9 cellular contexts compared by ENCODE assay signal in the genomic region with DNA sequence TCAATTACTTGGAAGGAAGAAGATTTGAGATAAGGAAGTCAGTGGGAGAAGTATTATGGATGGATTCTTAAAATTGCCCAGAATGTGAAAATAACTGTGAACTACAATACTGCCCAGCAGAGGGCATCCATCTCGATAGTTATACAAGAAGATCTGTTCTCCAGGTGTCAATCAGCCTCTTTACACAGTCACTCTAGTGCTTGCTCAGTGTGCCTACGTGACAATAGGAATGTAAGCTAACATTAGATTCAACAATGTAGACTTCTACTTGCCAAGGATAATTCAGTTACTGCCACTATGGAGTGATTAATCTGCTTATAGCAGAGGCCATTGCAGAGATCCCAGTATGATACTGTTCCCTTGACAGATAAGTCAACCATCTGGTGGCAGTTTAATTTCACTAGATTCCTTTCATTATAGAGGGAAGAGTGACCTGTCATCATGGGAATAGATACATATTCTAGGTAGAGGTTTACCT. TPM values are rescaled to one million over a fixed set of nuclear protein-coding genes. Genes with fewer than 3 reads are reported as not detected.
A peak's percentile ranks its signal among the peaks of the same experiment; 100 is the strongest.
DNase-seq lines count a peak whose midpoint lies in the region; ATAC-seq and TF ChIP-seq lines count a peak whose summit lies in the region.
"Had no signal": no experiment of that assay in that cellular context is flagged by ENCODE, and none has a peak within 500 bp of the region (broad histone marks: within the 10 kb centered on the region; RNA-seq: fewer than 3 reads in every experiment).

No MANE protein-coding gene starts in this region.

- DNase-seq in DMS79 (lab: John Stamatoyannopoulos, UW) (peak; percentile 22), NCI-H1105 (lab: John Stamatoyannopoulos, UW) (peak; percentile 65), SK-MEL-5 (ENCODE audit: low read depth, low spot score) (peak; percentile 64), coronary artery (ENCODE audit: low spot score) (no peak), mesothelial cell of epicardium (ENCODE audit: low spot score in 2 of 2, unreplicated experiment in 2 of 2) (no peak), UCSD-AML1 (lab: John Stamatoyannopoulos, UW; ENCODE audit: unreplicated experiment) (no peak)
- no peak for DNase-seq in activated T-helper 2 cell treated with anti-CD3 and anti-CD28 coated beads, Interferon-gamma antibody, Interleukin-2, Interleukin-4, amounts not matched to agents 10 μg/mL and 5 μg/mL and 100 μg/mL, durations not matched to agents 14 hours and 24 hours and 36 hours (ENCODE audit: low spot score)
- DNase-seq: right cardiac atrium had no signal

- peaks cover 4% of the 10 kb centered on the region for H3K9me3 Mint-ChIP-seq in mesothelial cell of epicardium
- no peaks in the 10 kb centered on the region for H3K9me3 Mint-ChIP-seq in activated T-helper 2 cell treated with anti-CD3 and anti-CD28 coated beads, Interferon-gamma antibody, Interleukin-2, Interleukin-4, amounts not matched to agents 10 μg/mL and 5 μg/mL and 100 μg/mL, durations not matched to agents 14 hours and 24 hours and 36 hours

- no peak overlapping the region for H3K4me3 ChIP-seq in coronary artery

- peak; percentile 80 for ATAC-seq in GM21390 (IDR thresholded peaks at IDR 0.05; ENCODE audit: unreplicated experiment)

- peaks cover 1% of the 10 kb centered on the region for H3K4me1 Mint-ChIP-seq in mesothelial cell of epicardium
- H3K4me1 Mint-ChIP-seq in activated T-helper 2 cell treated with anti-CD3 and anti-CD28 coated beads, Interferon-gamma antibody, Interleukin-2, Interleukin-4, amounts not matched to agents 10 μg/mL and 5 μg/mL and 100 μg/mL, durations not matched to agents 14 hours and 24 hours and 36 hours (ENCODE audit: low read depth): peaks cover 12% of the 10 kb centered on the region

- H3K27ac ChIP-seq in coronary artery: no peak overlapping the region

- H3K4me3 Mint-ChIP-seq in mesothelial cell of epicardium: no peak overlapping the region
- no peak overlapping the region for H3K4me3 Mint-ChIP-seq in activated T-helper 2 cell treated with anti-CD3 and anti-CD28 coated beads, Interferon-gamma antibody, Interleukin-2, Interleukin-4, amounts not matched to agents 10 μg/mL and 5 μg/mL and 100 μg/mL, durations not matched to agents 14 hours and 24 hours and 36 hours (ENCODE audit: low read depth)

- TF ChIP-seq CTCF in coronary artery (IDR thresholded peaks at IDR 0.05) (peak; percentile 41), mesothelial cell of epicardium (IDR thresholded peaks at IDR 0.05; ENCODE audit: unreplicated experiment) (peak; percentile 40)

- intact Hi-C loops in activated T-helper 2 cell treated with anti-CD3 and anti-CD28 coated beads, Interferon-gamma antibody, Interleukin-2, Interleukin-4, amounts not matched to agents 10 μg/mL and 5 μg/mL and 100 μg/mL, durations not matched to agents 14 hours and 24 hours and 36 hours (cut with micrococcal nuclease): loop anchor here (1.0 to 5.0 kb wide), 3 partner anchors 169 to 317 kb away; no protein-coding TSS in a partner anchor

- no peak overlapping the region for H3K27ac Mint-ChIP-seq in mesothelial cell of epicardium
- H3K27ac Mint-ChIP-seq in activated T-helper 2 cell treated with anti-CD3 and anti-CD28 coated beads, Interferon-gamma antibody, Interleukin-2, Interleukin-4, amounts not matched to agents 10 μg/mL and 5 μg/mL and 100 μg/mL, durations not matched to agents 14 hours and 24 hours and 36 hours: no peak overlapping the region

- H3K36me3 Mint-ChIP-seq in mesothelial cell of epicardium: peaks cover 3% of the 10 kb centered on the region
- no peaks in the 10 kb centered on the region for H3K36me3 Mint-ChIP-seq in activated T-helper 2 cell treated with anti-CD3 and anti-CD28 coated beads, Interferon-gamma antibody, Interleukin-2, Interleukin-4, amounts not matched to agents 10 μg/mL and 5 μg/mL and 100 μg/mL, durations not matched to agents 14 hours and 24 hours and 36 hours (ENCODE audit: low read depth)

- in situ Hi-C loops in SK-MEL-5 (cut with HindIII; ENCODE audit: low pct_unique_long_range_greater_than_20kb, low sequenced_read_pairs): no loop called here

- H3K27me3 Mint-ChIP-seq in mesothelial cell of epicardium (ENCODE audit: low read depth): no peaks in the 10 kb centered on the region
- peaks cover 11% of the 10 kb centered on the region for H3K27me3 Mint-ChIP-seq in activated T-helper 2 cell treated with anti-CD3 and anti-CD28 coated beads, Interferon-gamma antibody, Interleukin-2, Interleukin-4, amounts not matched to agents 10 μg/mL and 5 μg/mL and 100 μg/mL, durations not matched to agents 14 hours and 24 hours and 36 hours (ENCODE audit: low read depth)

RNA-seq across cellular contexts. Expression of gene MAP4K5, which starts 10.6 kb away (rescaled TPM):
- total RNA-seq in SK-MEL-5 (2014; rRNA removed; shearing (Covaris generic)): 34.3 and 38.4 TPM in 2 replicates
- polyA plus RNA-seq in SK-MEL-5 (2015; cell fraction: cytosol; rRNA removed): 56.6 and 73.2 TPM in 2 replicates
- 106 and 108 TPM in 2 replicates for polyA plus RNA-seq in SK-MEL-5 (2015; cell fraction: nucleus; rRNA removed)
- total RNA-seq in mesothelial cell of epicardium: 80.9 to 95.4 TPM (median 94.5 TPM) in 3 replicates
- total RNA-seq in activated T-helper 2 cell treated with anti-CD3 and anti-CD28 coated beads, Interferon-gamma antibody, Interleukin-2, Interleukin-4, amounts not matched to agents 10 μg/mL and 5 μg/mL and 100 μg/mL, durations not matched to agents 14 hours and 24 hours and 36 hours: 21.0 and 23.1 TPM in 2 replicates

RNA-seq across cellular contexts. Expression of gene ATL1, which starts 17.0 kb away (rescaled TPM):
- total RNA-seq in SK-MEL-5 (2014; rRNA removed; shearing (Covaris generic)): 4.5 and 4.8 TPM in 2 replicates
- 3.8 and 4.9 TPM in 2 replicates for polyA plus RNA-seq in SK-MEL-5 (2015; cell fraction: cytosol; rRNA removed)
- polyA plus RNA-seq in SK-MEL-5 (2015; cell fraction: nucleus; rRNA removed): 2.1 and 3.2 TPM in 2 replicates
- 1.5 to 2.9 TPM (median 1.8 TPM) in 3 replicates for total RNA-seq in mesothelial cell of epicardium
- 1.3 and 2.1 TPM in 2 replicates for total RNA-seq in activated T-helper 2 cell treated with anti-CD3 and anti-CD28 coated beads, Interferon-gamma antibody, Interleukin-2, Interleukin-4, amounts not matched to agents 10 μg/mL and 5 μg/mL and 100 μg/mL, durations not matched to agents 14 hours and 24 hours and 36 hours

Comparison
In these comparisons a context has a peak if more than half of its experiments do, and no peak if none do; other contexts are left out.
1. DNase-seq: peak in DMS79 (single experiment), NCI-H1105 (single experiment) and SK-MEL-5 (single experiment); none in coronary artery (single experiment), mesothelial cell of epicardium (0 of 2), UCSD-AML1 (single experiment) and activated T-helper 2 cell treated with anti-CD3 and anti-CD28 coated beads, Interferon-gamma antibody, Interleukin-2, Interleukin-4, amounts not matched to agents 10 μg/mL and 5 μg/mL and 100 μg/mL, durations not matched to agents 14 hours and 24 hours and 36 hours (single experiment).